In genomic region chr2:86623549-86624547, GRCh38 we compare ENCODE assay signal across 1 cellular context.
TF ChIP-seq lines count a peak whose summit lies in the region.

A gene with protein sequence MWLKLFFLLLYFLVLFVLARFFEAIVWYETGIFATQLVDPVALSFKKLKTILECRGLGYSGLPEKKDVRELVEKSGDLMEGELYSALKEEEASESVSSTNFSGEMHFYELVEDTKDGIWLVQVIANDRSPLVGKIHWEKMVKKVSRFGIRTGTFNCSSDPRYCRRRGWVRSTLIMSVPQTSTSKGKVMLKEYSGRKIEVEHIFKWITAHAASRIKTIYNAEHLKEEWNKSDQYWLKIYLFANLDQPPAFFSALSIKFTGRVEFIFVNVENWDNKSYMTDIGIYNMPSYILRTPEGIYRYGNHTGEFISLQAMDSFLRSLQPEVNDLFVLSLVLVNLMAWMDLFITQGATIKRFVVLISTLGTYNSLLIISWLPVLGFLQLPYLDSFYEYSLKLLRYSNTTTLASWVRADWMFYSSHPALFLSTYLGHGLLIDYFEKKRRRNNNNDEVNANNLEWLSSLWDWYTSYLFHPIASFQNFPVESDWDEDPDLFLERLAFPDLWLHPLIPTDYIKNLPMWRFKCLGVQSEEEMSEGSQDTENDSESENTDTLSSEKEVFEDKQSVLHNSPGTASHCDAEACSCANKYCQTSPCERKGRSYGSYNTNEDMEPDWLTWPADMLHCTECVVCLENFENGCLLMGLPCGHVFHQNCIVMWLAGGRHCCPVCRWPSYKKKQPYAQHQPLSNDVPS (minus strand): TSS chr2:86623865. CDS start chr2:86622886, 979 bp downstream.

TF ChIP-seq in K562, 482 proteins besides CTCF, POLR2A, EP300 and RAD21 (continued from another document and continues in another):
- no peak for TF ChIP-seq BCLAF1 (IDR thresholded peaks at IDR 0.05; ENCODE audit: borderline replicate concordance in 1 of 2, control insufficient read depth in 1 of 2, low read depth in 2 of 2, low read length in 1 of 2)
- TF ChIP-seq ZNF57 (CRISPR knock-in tag; IDR thresholded peaks at IDR 0.05): no peak
- TF ChIP-seq ATF2 (CRISPR knock-in tag; IDR thresholded peaks at IDR 0.05): 0 out of 2 replicates have a peak, but pooled peaks have one; percentile 37
- no peak for TF ChIP-seq ETV1 (tag; conservative IDR thresholded peaks at IDR 0.05; ENCODE audit: low read depth)
- TF ChIP-seq ZNF134 (CRISPR knock-in tag; conservative IDR thresholded peaks at IDR 0.05): no peak
- TF ChIP-seq RHOXF2B (CRISPR knock-in tag; conservative IDR thresholded peaks at IDR 0.05): no peak
- TF ChIP-seq HNRNPUL1 (IDR thresholded peaks at IDR 0.05; ENCODE audit: low read length): no peak
- no peak for TF ChIP-seq SMAD2 (IDR thresholded peaks at IDR 0.05; ENCODE audit: low read depth, low read length)
- TF ChIP-seq, protein P1, sequence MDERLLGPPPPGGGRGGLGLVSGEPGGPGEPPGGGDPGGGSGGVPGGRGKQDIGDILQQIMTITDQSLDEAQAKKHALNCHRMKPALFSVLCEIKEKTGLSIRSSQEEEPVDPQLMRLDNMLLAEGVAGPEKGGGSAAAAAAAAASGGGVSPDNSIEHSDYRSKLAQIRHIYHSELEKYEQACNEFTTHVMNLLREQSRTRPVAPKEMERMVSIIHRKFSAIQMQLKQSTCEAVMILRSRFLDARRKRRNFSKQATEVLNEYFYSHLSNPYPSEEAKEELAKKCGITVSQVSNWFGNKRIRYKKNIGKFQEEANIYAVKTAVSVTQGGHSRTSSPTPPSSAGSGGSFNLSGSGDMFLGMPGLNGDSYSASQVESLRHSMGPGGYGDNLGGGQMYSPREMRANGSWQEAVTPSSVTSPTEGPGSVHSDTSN (CRISPR knock-in tag; IDR thresholded peaks at IDR 0.05; ENCODE audit: low read depth): no peak
- TF ChIP-seq, protein P1 (tag; conservative IDR thresholded peaks at IDR 0.05; ENCODE audit: low read depth): no peak
- peak; percentile 70; the same call in 1 of the 2 replicates for TF ChIP-seq AFF4 (CRISPR knock-in tag; IDR thresholded peaks at IDR 0.05)
- no peak for TF ChIP-seq USF1 (CRISPR knock-in tag; IDR thresholded peaks at IDR 0.05)
- TF ChIP-seq SIX5 (IDR thresholded peaks at IDR 0.05; ENCODE audit: borderline replicate concordance in 1 of 2, insufficient read depth in 1 of 2, low read depth in 1 of 2, low read length in 2 of 2): no peak
- TF ChIP-seq ZNF12 (CRISPR knock-in tag; IDR thresholded peaks at IDR 0.05): no peak
- TF ChIP-seq ZNF696 (CRISPR knock-in tag; conservative IDR thresholded peaks at IDR 0.05): no peak
- TF ChIP-seq ZNF431 (CRISPR knock-in tag; IDR thresholded peaks at IDR 0.05): no peak
- TF ChIP-seq, protein P2, sequence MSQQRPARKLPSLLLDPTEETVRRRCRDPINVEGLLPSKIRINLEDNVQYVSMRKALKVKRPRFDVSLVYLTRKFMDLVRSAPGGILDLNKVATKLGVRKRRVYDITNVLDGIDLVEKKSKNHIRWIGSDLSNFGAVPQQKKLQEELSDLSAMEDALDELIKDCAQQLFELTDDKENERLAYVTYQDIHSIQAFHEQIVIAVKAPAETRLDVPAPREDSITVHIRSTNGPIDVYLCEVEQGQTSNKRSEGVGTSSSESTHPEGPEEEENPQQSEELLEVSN (IDR thresholded peaks at IDR 0.05; ENCODE audit: borderline replicate concordance in 1 of 2, extremely low read depth in 1 of 2, insufficient read depth in 1 of 2, insufficient read length in 1 of 2, low read depth in 1 of 2, low read length in 1 of 2, poor library complexity in 1 of 2, severe bottlenecking in 1 of 2): peak; percentile 91 to 94
- no peak for TF ChIP-seq ZNF24 (IDR thresholded peaks at IDR 0.05)
- TF ChIP-seq U2AF2 (optimal IDR thresholded peaks at IDR 0.05; ENCODE audit: low read depth, low read length): no peak
- 0 out of 2 replicates have a peak, but pooled peaks have one; percentile 5 for TF ChIP-seq JUND (IDR thresholded peaks at IDR 0.05; ENCODE audit: borderline replicate concordance, low read depth, low read length)
- TF ChIP-seq JUND (tag; IDR thresholded peaks at IDR 0.05; ENCODE audit: borderline replicate concordance, low read depth, low read length): no peak; the same call in 2 of the 3 replicates
- no peak for TF ChIP-seq IFI16 (CRISPR knock-in tag; IDR thresholded peaks at IDR 0.05)
- no peak for TF ChIP-seq ZNF277 (CRISPR knock-in tag; IDR thresholded peaks at IDR 0.05; ENCODE audit: borderline replicate concordance)
- TF ChIP-seq FIP1L1 (IDR thresholded peaks at IDR 0.05; ENCODE audit: low read depth, low read length, poor library complexity, severe bottlenecking): no peak
